In the genomic region with DNA sequence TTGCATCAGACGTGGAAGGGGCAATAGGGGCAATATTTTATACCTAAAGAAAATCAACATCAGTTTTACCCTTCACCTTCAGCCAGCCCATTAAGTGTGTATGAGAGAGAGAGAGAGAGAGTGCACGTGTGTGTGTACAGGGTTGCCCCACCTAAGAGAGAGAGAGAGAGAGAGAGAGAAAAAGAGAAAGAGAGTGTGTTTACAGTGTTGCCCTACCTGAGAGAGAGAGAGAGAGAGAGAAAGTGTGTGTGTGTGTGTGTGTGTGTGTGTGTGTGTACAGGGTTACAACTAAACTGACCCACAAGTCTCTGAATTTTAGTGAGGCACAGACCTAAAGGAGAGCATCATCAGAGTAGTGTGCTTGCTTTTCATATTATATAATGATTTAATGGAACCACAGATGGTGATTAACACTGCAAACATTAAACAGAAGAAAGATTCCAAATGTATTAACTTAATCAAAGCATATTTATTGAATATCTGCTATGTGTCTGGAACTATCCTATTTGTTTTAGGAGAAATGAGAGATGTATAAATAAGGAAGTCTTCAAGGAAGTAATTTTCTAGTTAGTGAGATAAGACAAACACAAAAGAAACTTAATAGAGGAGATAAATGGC, we compare ENCODE assay signal across 29 cellular contexts.
"Had no signal": no experiment of that assay in that cellular context is flagged by ENCODE, and none has a peak within 500 bp of the region (broad histone marks: within the 10 kb centered on the region; RNA-seq: fewer than 3 reads in every experiment).

No MANE protein-coding gene starts in this region.

- H3K4me3 ChIP-seq: coronary artery, esophagus muscularis mucosa, gastrocnemius medialis, right lobe of liver, smooth muscle cell, stomach, suprapubic skin, tibial nerve had no signal

- H3K9me3 Mint-ChIP-seq: activated B cell treated with CpG ODN at 0.5 μM for 24 hours; activated naive CD8-positive, alpha-beta T cell treated with anti-CD3 and anti-CD28 coated beads, Interleukin-2, amount 10 ng/mL, durations not matched to agents 7 days and 5 days; activated T-cell treated with anti-CD3 and anti-CD28 coated beads, Interleukin-2, amount 50 U/mL, for 4 hours; activated T-helper 2 cell treated with anti-CD3 and anti-CD28 coated beads, Interferon-gamma antibody, Interleukin-2, Interleukin-4, amounts not matched to agents 10 μg/mL and 5 μg/mL and 100 μg/mL, durations not matched to agents 14 hours and 24 hours and 36 hours; stimulated activated memory B cell treated with anti-CD40 and anti-IgM and Interleukin-4, amounts not matched to agents 10 μg/mL and 1 μg/mL and 100 μg/mL, for 72 hours; T-helper 2 cell treated with Interferon-gamma antibody and Interleukin-4, amounts not matched to agents 5 μg/mL and 100 μg/mL, for 36 hours had no signal

- H3K4me1 Mint-ChIP-seq: activated B cell treated with CpG ODN at 0.5 μM for 24 hours; activated CD4-positive, alpha-beta T cell treated with anti-CD3 and anti-CD28 coated beads for 36 hours; activated naive CD8-positive, alpha-beta T cell treated with anti-CD3 and anti-CD28 coated beads, Interleukin-2, amount 10 ng/mL, durations not matched to agents 7 days and 5 days; memory B cell; naive B cell; stimulated activated memory B cell treated with anti-CD40 and anti-IgM and Interleukin-4, amounts not matched to agents 10 μg/mL and 1 μg/mL and 100 μg/mL, for 72 hours had no signal

- H3K4me3 Mint-ChIP-seq: activated B cell treated with CpG ODN at 0.5 μM for 24 hours; activated CD4-positive, alpha-beta T cell treated with anti-CD3 and anti-CD28 coated beads for 36 hours; activated naive CD8-positive, alpha-beta T cell treated with anti-CD3 and anti-CD28 coated beads, Interleukin-2, amount 10 ng/mL, durations not matched to agents 7 days and 5 days; activated T-cell treated with anti-CD3 and anti-CD28 coated beads, Interleukin-2, amount 50 U/mL, for 4 hours; memory B cell; naive B cell; stimulated activated memory B cell treated with anti-CD40 and anti-IgM and Interleukin-4, amounts not matched to agents 10 μg/mL and 1 μg/mL and 100 μg/mL, for 72 hours; T-helper 2 cell treated with Interferon-gamma antibody and Interleukin-4, amounts not matched to agents 5 μg/mL and 100 μg/mL, for 36 hours had no signal

- H3K27ac ChIP-seq: coronary artery, esophagus muscularis mucosa, gastrocnemius medialis, right lobe of liver, stomach, suprapubic skin, tibial nerve had no signal

- H3K27me3 Mint-ChIP-seq: activated B cell treated with CpG ODN at 0.5 μM for 24 hours; activated CD4-positive, alpha-beta T cell treated with anti-CD3 and anti-CD28 coated beads for 36 hours; activated naive CD8-positive, alpha-beta T cell treated with anti-CD3 and anti-CD28 coated beads, Interleukin-2, amount 10 ng/mL, durations not matched to agents 7 days and 5 days; memory B cell; stimulated activated memory B cell treated with anti-CD40 and anti-IgM and Interleukin-4, amounts not matched to agents 10 μg/mL and 1 μg/mL and 100 μg/mL, for 72 hours had no signal

- FAIRE-seq: bronchial epithelial cell, islet of Langerhans, urothelium cell line had no signal

- H3K27me3 ChIP-seq: esophagus muscularis mucosa, gastrocnemius medialis, right lobe of liver, stomach, suprapubic skin, tibial nerve had no signal

- H3K4me1 ChIP-seq: gastrocnemius medialis, right lobe of liver, suprapubic skin, tibial nerve had no signal

- H3K9me3 ChIP-seq: esophagus muscularis mucosa, gastrocnemius medialis, right lobe of liver, stomach, suprapubic skin, tibial nerve had no signal

- DNase-seq: activated B cell treated with CpG ODN at 0.5 μM for 24 hours; activated CD4-positive, alpha-beta T cell treated with anti-CD3 and anti-CD28 coated beads for 36 hours; activated CD4-positive, alpha-beta T cell treated with anti-CD3 and anti-CD28 coated beads, Interleukin-2, amount 50 U/mL, for 4 hours; activated CD8-positive, alpha-beta memory T cell treated with anti-CD3 and anti-CD28 coated beads for 24 hours; activated CD8-positive, alpha-beta memory T cell treated with anti-CD3 and anti-CD28 coated beads, Interleukin-2, amount 50 U/mL, for 4 hours; activated naive CD4-positive, alpha-beta T cell treated with Interleukin-2 at 50 U/mL for 16 hours; activated naive CD8-positive, alpha-beta T cell treated with anti-CD3 and anti-CD28 coated beads, Interleukin-2, amount 10 ng/mL, durations not matched to agents 7 days and 5 days; activated T-cell treated with anti-CD3 and anti-CD28 coated beads, Interleukin-2, amount 50 U/mL, for 4 hours; amygdala; gastrocnemius medialis; hypothalamus; left cardiac atrium; naive B cell; nucleus accumbens; right lobe of liver; stimulated activated CD4-positive, alpha-beta T cell treated with anti-CD3 and anti-CD28 coated beads, Interleukin-15, amount 100 ng/mL, for 24 hours; stomach had no signal

- H3K27ac Mint-ChIP-seq: activated B cell treated with CpG ODN at 0.5 μM for 24 hours; activated CD4-positive, alpha-beta T cell treated with anti-CD3 and anti-CD28 coated beads for 36 hours; activated naive CD8-positive, alpha-beta T cell treated with anti-CD3 and anti-CD28 coated beads, Interleukin-2, amount 10 ng/mL, durations not matched to agents 7 days and 5 days; activated T-helper 2 cell treated with anti-CD3 and anti-CD28 coated beads, Interferon-gamma antibody, Interleukin-2, Interleukin-4, amounts not matched to agents 10 μg/mL and 5 μg/mL and 100 μg/mL, durations not matched to agents 14 hours and 24 hours and 36 hours; memory B cell; stimulated activated memory B cell treated with anti-CD40 and anti-IgM and Interleukin-4, amounts not matched to agents 10 μg/mL and 1 μg/mL and 100 μg/mL, for 72 hours; T-helper 2 cell treated with Interferon-gamma antibody and Interleukin-4, amounts not matched to agents 5 μg/mL and 100 μg/mL, for 36 hours had no signal

- H3K36me3 ChIP-seq: esophagus muscularis mucosa, gastrocnemius medialis, right lobe of liver, stomach, suprapubic skin, tibial nerve had no signal

- H3K4me2 ChIP-seq: smooth muscle cell had no signal

- ATAC-seq: activated CD4-positive, alpha-beta T cell treated with anti-CD3 and anti-CD28 coated beads for 36 hours; activated T-cell treated with anti-CD3 and anti-CD28 coated beads, Interleukin-2, amount 50 U/mL, for 4 hours; gastrocnemius medialis; left cardiac atrium; right lobe of liver; stimulated activated memory B cell treated with anti-CD40 and anti-IgM and Interleukin-4, amounts not matched to agents 10 μg/mL and 1 μg/mL and 100 μg/mL, for 72 hours had no signal

- H3K36me3 Mint-ChIP-seq: activated naive CD8-positive, alpha-beta T cell treated with anti-CD3 and anti-CD28 coated beads, Interleukin-2, amount 10 ng/mL, durations not matched to agents 7 days and 5 days; memory B cell; naive B cell; stimulated activated memory B cell treated with anti-CD40 and anti-IgM and Interleukin-4, amounts not matched to agents 10 μg/mL and 1 μg/mL and 100 μg/mL, for 72 hours had no signal
